ENCODE assay signal across 1 cellular context in the genomic region with DNA sequence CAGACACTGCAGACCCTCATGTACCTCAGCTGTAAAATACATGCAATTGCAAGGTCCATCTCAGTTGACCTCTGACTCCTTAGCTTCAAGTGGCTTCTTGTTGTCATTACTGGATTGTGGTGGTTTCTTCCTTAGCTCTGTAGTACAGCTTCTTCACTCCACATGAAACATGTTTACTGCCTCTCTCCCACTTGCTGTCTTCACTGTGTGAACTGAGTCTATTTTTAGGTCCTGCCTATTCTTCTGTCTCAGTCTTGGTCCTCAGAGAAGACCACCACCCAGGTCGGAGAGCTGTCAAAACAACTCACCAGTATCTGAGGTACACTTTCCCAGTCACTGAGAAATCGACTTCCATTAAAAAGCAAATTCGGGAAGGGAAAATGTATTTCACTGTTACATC.
TF ChIP-seq lines count a peak whose summit lies in the region.

No MANE protein-coding gene starts in this region.

TF ChIP-seq in H1, 55 proteins besides CTCF, POLR2A, EP300 and RAD21:
- TF ChIP-seq, protein P1, sequence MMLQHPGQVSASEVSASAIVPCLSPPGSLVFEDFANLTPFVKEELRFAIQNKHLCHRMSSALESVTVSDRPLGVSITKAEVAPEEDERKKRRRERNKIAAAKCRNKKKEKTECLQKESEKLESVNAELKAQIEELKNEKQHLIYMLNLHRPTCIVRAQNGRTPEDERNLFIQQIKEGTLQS (IDR thresholded peaks at IDR 0.05; ENCODE audit: insufficient read depth, low read depth, low read length) = no peak
- TF ChIP-seq RFX5 (IDR thresholded peaks at IDR 0.05; ENCODE audit: borderline replicate concordance, low read depth, low read length) = no peak
- no peak for TF ChIP-seq RXRA (IDR thresholded peaks at IDR 0.05; ENCODE audit: insufficient read depth, low read depth, low read length)
TF ChIP-seq in H1: peak in this region for 0.
